ENCODE assay signal across 20 cellular contexts in genomic region chr11:70860855-70861254, GRCh38.
A peak's percentile ranks its signal among the peaks of the same experiment; 100 is the strongest.
DNase-seq lines count a peak whose midpoint lies in the region; ATAC-seq and TF ChIP-seq lines count a peak whose summit lies in the region.
"Had no signal": no experiment of that assay in that cellular context is flagged by ENCODE, and none has a peak within 500 bp of the region (broad histone marks: within the 10 kb centered on the region; RNA-seq: fewer than 3 reads in every experiment).

No MANE protein-coding gene starts in this region.

- WGBS in ovary, 3 donors: 35 to 42% (median 36%) methylated on average over 7 of the region's 7 CpGs

- H2AFZ ChIP-seq in GM23338: no peak overlapping the region

- no peaks in the 10 kb centered on the region for H3F3A ChIP-seq in GM23338 (replicated peaks; ENCODE audit: low read depth)

- peaks cover 5% of the 10 kb centered on the region; the same call in 1 of the 2 replicates for H3K9me2 ChIP-seq in GM23338 (ENCODE audit: insufficient read depth)

- H3K9me3 Mint-ChIP-seq in GM23338: no peaks in the 10 kb centered on the region; the same call in 2 of the 3 replicates
- no peaks in the 10 kb centered on the region for H3K9me3 Mint-ChIP-seq in WTC11
- H3K9me3 Mint-ChIP-seq in nephron progenitor cell: no peaks in the 10 kb centered on the region

- no peak overlapping the region for H3K27ac ChIP-seq in GM23338 (ENCODE audit: low read depth)
- no peak overlapping the region for H3K27ac ChIP-seq in ovary

- H3K36me3 Mint-ChIP-seq in GM23338 (ENCODE audit: low read depth) (peaks cover 3% of the 10 kb centered on the region; the same call in 2 of the 3 replicates), WTC11 (no peaks in the 10 kb centered on the region), nephron progenitor cell (ENCODE audit: low read depth) (no peaks in the 10 kb centered on the region)
- H3K36me3 Mint-ChIP-seq: CD14-positive monocyte, T-cell had no signal

- no peak for TF ChIP-seq EP300 in ovary (IDR thresholded peaks at IDR 0.05)

- H3K79me2 ChIP-seq in GM23338 (replicated peaks; ENCODE audit: insufficient read depth): no peaks in the 10 kb centered on the region

- H3K4me1 Mint-ChIP-seq in GM23338 (peaks cover 16% of the 10 kb centered on the region), WTC11 (peaks cover 7% of the 10 kb centered on the region), nephron progenitor cell (peaks cover 19% of the 10 kb centered on the region)
- H3K4me1 Mint-ChIP-seq: CD14-positive monocyte, T-cell had no signal

- H3K4me1 ChIP-seq in GM23338 (ENCODE audit: insufficient read depth): no peaks in the 10 kb centered on the region
- no peaks in the 10 kb centered on the region for H3K4me1 ChIP-seq in ovary (ENCODE audit: insufficient read depth)

- no peak overlapping the region for H3K4me2 ChIP-seq in GM23338

- no peak overlapping the region for H3K4me3 Mint-ChIP-seq in GM23338
- H3K4me3 Mint-ChIP-seq in WTC11: no peak overlapping the region
- no peak overlapping the region for H3K4me3 Mint-ChIP-seq in nephron progenitor cell
- H3K4me3 Mint-ChIP-seq: CD14-positive monocyte, T-cell had no signal

- TF ChIP-seq POLR2A in ovary (IDR thresholded peaks at IDR 0.05): no peak

- DNase-seq in GM23338 (ENCODE audit: low spot score): peak; percentile 43
- DNase-seq in HEK293T (ENCODE audit: extremely low spot score): no peak
- DNase-seq in WTC11 (ENCODE audit: low spot score): peak; percentile 31
- DNase-seq in nephron progenitor cell: peak; percentile 12
- DNase-seq in dedifferentiated amniotic fluid mesenchymal stem cell (ENCODE audit: extremely low spot score): no peak
- DNase-seq in ovary: no peak
- no peak for DNase-seq in AG08396 (ENCODE audit: low spot score)
- DNase-seq: ACHN, HCEC 1CT, Kasumi-1, MM.1S, NCI-H2029, NCI-H2171, NCI-H446 treated with DMSO at 0.1 percent for 48 hours, NCI-H82, PC-3, SIG-M5, T-cell had no signal

- intact Hi-C loops in ovary (cut with DNase I): no loop called here

- no peaks in the 10 kb centered on the region for H3K36me3 ChIP-seq in GM23338 (ENCODE audit: insufficient read depth)
- H3K36me3 ChIP-seq in ovary: no peaks in the 10 kb centered on the region

- H3K27ac Mint-ChIP-seq in GM23338 (no peak overlapping the region), WTC11 (no peak overlapping the region), nephron progenitor cell (no peak overlapping the region)
- H3K27ac Mint-ChIP-seq: CD14-positive monocyte, T-cell had no signal

- H4K20me1 ChIP-seq in GM23338 (replicated peaks; ENCODE audit: insufficient read depth): peaks cover 12% of the 10 kb centered on the region

- TF ChIP-seq CTCF in GM23338 (conservative IDR thresholded peaks at IDR 0.05; ENCODE audit: low read depth in 2 of 2) (0 out of 4 replicates have a peak, but pooled peaks of 1 of the 2 experiments have one; percentile 17), WTC11 (IDR thresholded peaks at IDR 0.05) (no peak), nephron progenitor cell (IDR thresholded peaks at IDR 0.05) (no peak), ovary (IDR thresholded peaks at IDR 0.05) (no peak)

- no peaks in the 10 kb centered on the region for H3K9me3 ChIP-seq in ovary

- POLR2A ChIA-PET in HEK293T (lab: Yijun Ruan, JAX) (no interaction called here), WTC11 (lab: Charles Lee) (no interaction called here)

- H3K27me3 ChIP-seq in GM23338 (ENCODE audit: insufficient read depth) (no peaks in the 10 kb centered on the region), ovary (no peaks in the 10 kb centered on the region)

- CTCF ChIA-PET in HEK293T (lab: Yijun Ruan, JAX) (no interaction called here), WTC11 (lab: Charles Lee) (interaction anchor here (1.3 to 1.7 kb wide), 2 partner anchors 12 to 46 kb away, joined by 3 to 8 read pairs; no protein-coding TSS in a partner anchor)

- peaks cover 17% of the 10 kb centered on the region for H3K27me3 Mint-ChIP-seq in GM23338 (ENCODE audit: insufficient read depth, low read depth, poor library complexity)
- no peaks in the 10 kb centered on the region for H3K27me3 Mint-ChIP-seq in WTC11 (ENCODE audit: low read depth)
- H3K27me3 Mint-ChIP-seq in nephron progenitor cell (ENCODE audit: low read depth, poor library complexity): peaks cover 14% of the 10 kb centered on the region

- H3K4me3 ChIP-seq in GM23338: no peak overlapping the region
- H3K4me3 ChIP-seq in ovary: no peak overlapping the region

- ATAC-seq in GM23338 (peak; percentile 83), WTC11 (peak; percentile 81)
- ATAC-seq: PC-3, SK-N-SH treated with all-trans-retinoic acid at 6 μM for 48 hours, T-cell had no signal

TF ChIP-seq in GM23338, 12 proteins besides CTCF, POLR2A, EP300 and RAD21 (continues in another document):
- no peak for TF ChIP-seq ETS1 (IDR thresholded peaks at IDR 0.05)

TF ChIP-seq in HEK293T, 16 proteins besides CTCF, POLR2A, EP300 and RAD21:
- no peak for TF ChIP-seq SUZ12 (IDR thresholded peaks at IDR 0.05)
- TF ChIP-seq, protein P1, sequence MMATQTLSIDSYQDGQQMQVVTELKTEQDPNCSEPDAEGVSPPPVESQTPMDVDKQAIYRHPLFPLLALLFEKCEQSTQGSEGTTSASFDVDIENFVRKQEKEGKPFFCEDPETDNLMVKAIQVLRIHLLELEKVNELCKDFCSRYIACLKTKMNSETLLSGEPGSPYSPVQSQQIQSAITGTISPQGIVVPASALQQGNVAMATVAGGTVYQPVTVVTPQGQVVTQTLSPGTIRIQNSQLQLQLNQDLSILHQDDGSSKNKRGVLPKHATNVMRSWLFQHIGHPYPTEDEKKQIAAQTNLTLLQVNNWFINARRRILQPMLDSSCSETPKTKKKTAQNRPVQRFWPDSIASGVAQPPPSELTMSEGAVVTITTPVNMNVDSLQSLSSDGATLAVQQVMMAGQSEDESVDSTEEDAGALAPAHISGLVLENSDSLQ (IDR thresholded peaks at IDR 0.05): peak; percentile 32
TF ChIP-seq in HEK293T: peak in this region for 1.

TF ChIP-seq in WTC11, 78 proteins besides CTCF, POLR2A, EP300 and RAD21 (continues in another document):
- no peak for TF ChIP-seq CBFB (CRISPR knock-in tag; IDR thresholded peaks at IDR 0.05; ENCODE audit: low read depth)
- no peak for TF ChIP-seq RELA (CRISPR knock-in tag; IDR thresholded peaks at IDR 0.05; ENCODE audit: borderline replicate concordance)
- no peak for TF ChIP-seq ZNF138 (CRISPR knock-in tag; conservative IDR thresholded peaks at IDR 0.05)
- TF ChIP-seq, protein P2, sequence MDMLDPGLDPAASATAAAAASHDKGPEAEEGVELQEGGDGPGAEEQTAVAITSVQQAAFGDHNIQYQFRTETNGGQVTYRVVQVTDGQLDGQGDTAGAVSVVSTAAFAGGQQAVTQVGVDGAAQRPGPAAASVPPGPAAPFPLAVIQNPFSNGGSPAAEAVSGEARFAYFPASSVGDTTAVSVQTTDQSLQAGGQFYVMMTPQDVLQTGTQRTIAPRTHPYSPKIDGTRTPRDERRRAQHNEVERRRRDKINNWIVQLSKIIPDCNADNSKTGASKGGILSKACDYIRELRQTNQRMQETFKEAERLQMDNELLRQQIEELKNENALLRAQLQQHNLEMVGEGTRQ (CRISPR knock-in tag; IDR thresholded peaks at IDR 0.05): no peak
- TF ChIP-seq RORB (CRISPR knock-in tag; IDR thresholded peaks at IDR 0.05): no peak
- TF ChIP-seq ZNF423 (CRISPR knock-in tag; IDR thresholded peaks at IDR 0.05): no peak
- no peak for TF ChIP-seq TEAD4 (CRISPR knock-in tag; IDR thresholded peaks at IDR 0.05)
- no peak for TF ChIP-seq NR3C1 (CRISPR knock-in tag; conservative IDR thresholded peaks at IDR 0.05; ENCODE audit: low read depth)
- no peak for TF ChIP-seq FOXP1 (CRISPR knock-in tag; IDR thresholded peaks at IDR 0.05; ENCODE audit: borderline replicate concordance)
- TF ChIP-seq E2F1 (CRISPR knock-in tag; IDR thresholded peaks at IDR 0.05): no peak
- no peak for TF ChIP-seq KAT7 (CRISPR knock-in tag; IDR thresholded peaks at IDR 0.05; ENCODE audit: borderline replicate concordance)
- TF ChIP-seq ZSCAN18 (CRISPR knock-in tag; IDR thresholded peaks at IDR 0.05): no peak
- TF ChIP-seq, protein P3, sequence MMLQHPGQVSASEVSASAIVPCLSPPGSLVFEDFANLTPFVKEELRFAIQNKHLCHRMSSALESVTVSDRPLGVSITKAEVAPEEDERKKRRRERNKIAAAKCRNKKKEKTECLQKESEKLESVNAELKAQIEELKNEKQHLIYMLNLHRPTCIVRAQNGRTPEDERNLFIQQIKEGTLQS (CRISPR knock-in tag; conservative IDR thresholded peaks at IDR 0.05): no peak

Comparison
In these comparisons a context has a peak if more than half of its experiments do, and no peak if none do; other contexts are left out.
1. DNase-seq: peak in GM23338 (single experiment), WTC11 (single experiment) and nephron progenitor cell (single experiment); none in HEK293T (single experiment), dedifferentiated amniotic fluid mesenchymal stem cell (single experiment), ovary (0 of 5) and AG08396 (single experiment).